In the genomic region with DNA sequence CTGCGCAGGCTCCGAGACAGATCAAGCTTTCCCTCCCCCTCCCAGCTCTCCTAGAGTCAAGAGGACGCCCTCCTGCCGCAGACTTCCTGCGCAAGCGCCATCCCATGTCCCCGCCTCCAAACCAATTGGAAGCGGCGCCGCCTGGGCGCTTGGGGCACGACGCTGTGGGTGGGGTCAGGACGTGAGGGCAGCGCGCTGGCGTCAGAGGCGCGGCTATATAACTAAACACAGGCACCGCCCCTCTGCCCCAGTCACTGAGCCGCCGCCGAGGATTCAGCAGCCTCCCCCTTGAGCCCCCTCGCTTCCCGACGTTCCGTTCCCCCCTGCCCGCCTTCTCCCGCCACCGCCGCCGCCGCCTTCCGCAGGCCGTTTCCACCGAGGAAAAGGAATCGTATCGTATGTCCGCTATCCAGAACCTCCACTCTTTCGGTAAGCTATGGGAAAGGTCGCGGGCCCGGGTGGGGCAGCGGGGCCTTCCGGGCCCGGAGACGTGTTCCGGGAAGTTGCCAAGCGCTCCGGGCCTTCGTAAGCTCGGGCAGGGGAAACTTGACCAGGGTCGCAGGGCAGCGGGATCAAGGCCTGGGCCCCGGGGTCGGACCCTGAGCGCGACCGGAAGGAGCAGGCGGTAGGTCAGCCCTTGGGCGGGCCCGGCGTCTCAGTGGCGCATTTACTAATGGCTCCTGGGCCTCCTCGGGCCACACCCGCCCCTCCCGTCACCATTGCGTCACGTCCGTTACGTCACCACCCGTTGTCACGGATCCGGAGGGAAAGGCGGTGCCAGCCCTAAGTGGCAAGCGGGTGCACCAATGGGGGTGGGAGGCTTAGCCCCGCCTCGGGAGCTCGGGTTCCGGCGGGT, we compare ENCODE assay signal across 1 cellular context.
TF ChIP-seq lines count a peak whose summit lies in the region.

A gene (plus strand): TSS at position 245 of the 856 bp plus-strand sequence. CDS start 154 bp downstream, at position 399.

TF ChIP-seq in K562, 482 proteins besides CTCF, POLR2A, EP300 and RAD21 (continued from another document and continues in another):
- TF ChIP-seq LCOR (CRISPR knock-in tag; IDR thresholded peaks at IDR 0.05) (peak; percentile 97; the same call in 1 of the 2 replicates), SIN3B (IDR thresholded peaks at IDR 0.05; ENCODE audit: low read depth) (peak; percentile 14; the same call in 1 of the 2 replicates), STAT5B (CRISPR knock-in tag; IDR thresholded peaks at IDR 0.05) (no peak), KAT8 (IDR thresholded peaks at IDR 0.05; ENCODE audit: low read depth) (no peak), NR1H2 (CRISPR knock-in tag; IDR thresholded peaks at IDR 0.05) (peak; percentile 88), NELFE (IDR thresholded peaks at IDR 0.05; ENCODE audit: insufficient read depth, insufficient read length) (peak; percentile 90), PTRF (tag; IDR thresholded peaks at IDR 0.05) (no peak), TCF3 (CRISPR knock-in tag; IDR thresholded peaks at IDR 0.05) (peak; percentile 25; the same call in 1 of the 2 replicates), WHSC1 (IDR thresholded peaks at IDR 0.05; ENCODE audit: low read length) (no peak), ZNF212 (CRISPR knock-in tag; IDR thresholded peaks at IDR 0.05) (peak; percentile 77; the same call in 1 of the 2 replicates), NFIC (IDR thresholded peaks at IDR 0.05) (peak; percentile 77), SLC30A9 (CRISPR knock-in tag; IDR thresholded peaks at IDR 0.05) (no peak), GTF2E2 (tag; IDR thresholded peaks at IDR 0.05) (peak; percentile 92), ZNF217 (CRISPR knock-in tag; IDR thresholded peaks at IDR 0.05) (no peak), CEBPG (CRISPR knock-in tag; IDR thresholded peaks at IDR 0.05) (peak; percentile 99), CEBPG (tag; conservative IDR thresholded peaks at IDR 0.05 in 1 of 2, IDR thresholded peaks at IDR 0.05 in 1 of 2) (peak; percentile 99), MECOM (CRISPR knock-in tag; IDR thresholded peaks at IDR 0.05) (no peak), SMARCC2 (IDR thresholded peaks at IDR 0.05; ENCODE audit: low read depth) (no peak), HSF4 (CRISPR knock-in tag; IDR thresholded peaks at IDR 0.05; ENCODE audit: borderline replicate concordance) (no peak), TCFL5 (CRISPR knock-in tag; conservative IDR thresholded peaks at IDR 0.05) (no peak), NR2C2 (CRISPR knock-in tag; IDR thresholded peaks at IDR 0.05) (peak; percentile 52), NR2C2 (tag; IDR thresholded peaks at IDR 0.05) (peak; percentile 96), ZNF584 (CRISPR knock-in tag; IDR thresholded peaks at IDR 0.05; ENCODE audit: low read depth) (no peak; the same call in 1 of the 2 replicates), CBX8 (IDR thresholded peaks at IDR 0.05; ENCODE audit: borderline replicate concordance, extremely low read depth, low read depth, low read length, poor library complexity, severe bottlenecking) (no peak), CBX2 (IDR thresholded peaks at IDR 0.05; ENCODE audit: insufficient read depth, low read length, poor library complexity, severe bottlenecking) (no peak), PURB (CRISPR knock-in tag; IDR thresholded peaks at IDR 0.05; ENCODE audit: low read depth) (no peak), HMGN3 (IDR thresholded peaks at IDR 0.05; ENCODE audit: borderline replicate concordance, extremely low read depth, insufficient read length, low read depth, low read length) (peak; percentile 98), GATA2 (CRISPR knock-in tag; IDR thresholded peaks at IDR 0.05) (no peak), SREBF2 (CRISPR knock-in tag; IDR thresholded peaks at IDR 0.05) (peak; percentile 95; the same call in 1 of the 2 replicates), MED1 (CRISPR knock-in tag; IDR thresholded peaks at IDR 0.05; ENCODE audit: borderline replicate concordance) (peak; percentile 96), FIP1L1 (IDR thresholded peaks at IDR 0.05; ENCODE audit: low read depth, low read length, poor library complexity, severe bottlenecking) (peak; percentile 99), PHB2 (IDR thresholded peaks at IDR 0.05; ENCODE audit: low read depth) (no peak), ZNF780A (CRISPR knock-in tag; IDR thresholded peaks at IDR 0.05) (no peak), LARP7 (IDR thresholded peaks at IDR 0.05) (peak; percentile 70; the same call in 1 of the 2 replicates)
- TF ChIP-seq, protein P1, sequence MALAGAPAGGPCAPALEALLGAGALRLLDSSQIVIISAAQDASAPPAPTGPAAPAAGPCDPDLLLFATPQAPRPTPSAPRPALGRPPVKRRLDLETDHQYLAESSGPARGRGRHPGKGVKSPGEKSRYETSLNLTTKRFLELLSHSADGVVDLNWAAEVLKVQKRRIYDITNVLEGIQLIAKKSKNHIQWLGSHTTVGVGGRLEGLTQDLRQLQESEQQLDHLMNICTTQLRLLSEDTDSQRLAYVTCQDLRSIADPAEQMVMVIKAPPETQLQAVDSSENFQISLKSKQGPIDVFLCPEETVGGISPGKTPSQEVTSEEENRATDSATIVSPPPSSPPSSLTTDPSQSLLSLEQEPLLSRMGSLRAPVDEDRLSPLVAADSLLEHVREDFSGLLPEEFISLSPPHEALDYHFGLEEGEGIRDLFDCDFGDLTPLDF (CRISPR knock-in tag; IDR thresholded peaks at IDR 0.05), result peak; percentile 85
- TF ChIP-seq, protein P2, sequence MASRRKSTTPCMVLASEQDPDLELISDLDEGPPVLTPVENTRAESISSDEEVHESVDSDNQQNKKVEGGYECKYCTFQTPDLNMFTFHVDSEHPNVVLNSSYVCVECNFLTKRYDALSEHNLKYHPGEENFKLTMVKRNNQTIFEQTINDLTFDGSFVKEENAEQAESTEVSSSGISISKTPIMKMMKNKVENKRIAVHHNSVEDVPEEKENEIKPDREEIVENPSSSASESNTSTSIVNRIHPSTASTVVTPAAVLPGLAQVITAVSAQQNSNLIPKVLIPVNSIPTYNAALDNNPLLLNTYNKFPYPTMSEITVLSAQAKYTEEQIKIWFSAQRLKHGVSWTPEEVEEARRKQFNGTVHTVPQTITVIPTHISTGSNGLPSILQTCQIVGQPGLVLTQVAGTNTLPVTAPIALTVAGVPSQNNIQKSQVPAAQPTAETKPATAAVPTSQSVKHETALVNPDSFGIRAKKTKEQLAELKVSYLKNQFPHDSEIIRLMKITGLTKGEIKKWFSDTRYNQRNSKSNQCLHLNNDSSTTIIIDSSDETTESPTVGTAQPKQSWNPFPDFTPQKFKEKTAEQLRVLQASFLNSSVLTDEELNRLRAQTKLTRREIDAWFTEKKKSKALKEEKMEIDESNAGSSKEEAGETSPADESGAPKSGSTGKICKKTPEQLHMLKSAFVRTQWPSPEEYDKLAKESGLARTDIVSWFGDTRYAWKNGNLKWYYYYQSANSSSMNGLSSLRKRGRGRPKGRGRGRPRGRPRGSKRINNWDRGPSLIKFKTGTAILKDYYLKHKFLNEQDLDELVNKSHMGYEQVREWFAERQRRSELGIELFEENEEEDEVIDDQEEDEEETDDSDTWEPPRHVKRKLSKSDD (conservative IDR thresholded peaks at IDR 0.05; ENCODE audit: low read length), result no peak
- TF ChIP-seq, protein P3, sequence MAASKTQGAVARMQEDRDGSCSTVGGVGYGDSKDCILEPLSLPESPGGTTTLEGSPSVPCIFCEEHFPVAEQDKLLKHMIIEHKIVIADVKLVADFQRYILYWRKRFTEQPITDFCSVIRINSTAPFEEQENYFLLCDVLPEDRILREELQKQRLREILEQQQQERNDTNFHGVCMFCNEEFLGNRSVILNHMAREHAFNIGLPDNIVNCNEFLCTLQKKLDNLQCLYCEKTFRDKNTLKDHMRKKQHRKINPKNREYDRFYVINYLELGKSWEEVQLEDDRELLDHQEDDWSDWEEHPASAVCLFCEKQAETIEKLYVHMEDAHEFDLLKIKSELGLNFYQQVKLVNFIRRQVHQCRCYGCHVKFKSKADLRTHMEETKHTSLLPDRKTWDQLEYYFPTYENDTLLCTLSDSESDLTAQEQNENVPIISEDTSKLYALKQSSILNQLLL (CRISPR knock-in tag; IDR thresholded peaks at IDR 0.05; ENCODE audit: borderline replicate concordance), result 0 out of 2 replicates have a peak, but pooled peaks have one; percentile 37
- TF ChIP-seq, protein P4, sequence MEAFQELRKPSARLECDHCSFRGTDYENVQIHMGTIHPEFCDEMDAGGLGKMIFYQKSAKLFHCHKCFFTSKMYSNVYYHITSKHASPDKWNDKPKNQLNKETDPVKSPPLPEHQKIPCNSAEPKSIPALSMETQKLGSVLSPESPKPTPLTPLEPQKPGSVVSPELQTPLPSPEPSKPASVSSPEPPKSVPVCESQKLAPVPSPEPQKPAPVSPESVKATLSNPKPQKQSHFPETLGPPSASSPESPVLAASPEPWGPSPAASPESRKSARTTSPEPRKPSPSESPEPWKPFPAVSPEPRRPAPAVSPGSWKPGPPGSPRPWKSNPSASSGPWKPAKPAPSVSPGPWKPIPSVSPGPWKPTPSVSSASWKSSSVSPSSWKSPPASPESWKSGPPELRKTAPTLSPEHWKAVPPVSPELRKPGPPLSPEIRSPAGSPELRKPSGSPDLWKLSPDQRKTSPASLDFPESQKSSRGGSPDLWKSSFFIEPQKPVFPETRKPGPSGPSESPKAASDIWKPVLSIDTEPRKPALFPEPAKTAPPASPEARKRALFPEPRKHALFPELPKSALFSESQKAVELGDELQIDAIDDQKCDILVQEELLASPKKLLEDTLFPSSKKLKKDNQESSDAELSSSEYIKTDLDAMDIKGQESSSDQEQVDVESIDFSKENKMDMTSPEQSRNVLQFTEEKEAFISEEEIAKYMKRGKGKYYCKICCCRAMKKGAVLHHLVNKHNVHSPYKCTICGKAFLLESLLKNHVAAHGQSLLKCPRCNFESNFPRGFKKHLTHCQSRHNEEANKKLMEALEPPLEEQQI (IDR thresholded peaks at IDR 0.05), result no peak
- TF ChIP-seq, protein P5, sequence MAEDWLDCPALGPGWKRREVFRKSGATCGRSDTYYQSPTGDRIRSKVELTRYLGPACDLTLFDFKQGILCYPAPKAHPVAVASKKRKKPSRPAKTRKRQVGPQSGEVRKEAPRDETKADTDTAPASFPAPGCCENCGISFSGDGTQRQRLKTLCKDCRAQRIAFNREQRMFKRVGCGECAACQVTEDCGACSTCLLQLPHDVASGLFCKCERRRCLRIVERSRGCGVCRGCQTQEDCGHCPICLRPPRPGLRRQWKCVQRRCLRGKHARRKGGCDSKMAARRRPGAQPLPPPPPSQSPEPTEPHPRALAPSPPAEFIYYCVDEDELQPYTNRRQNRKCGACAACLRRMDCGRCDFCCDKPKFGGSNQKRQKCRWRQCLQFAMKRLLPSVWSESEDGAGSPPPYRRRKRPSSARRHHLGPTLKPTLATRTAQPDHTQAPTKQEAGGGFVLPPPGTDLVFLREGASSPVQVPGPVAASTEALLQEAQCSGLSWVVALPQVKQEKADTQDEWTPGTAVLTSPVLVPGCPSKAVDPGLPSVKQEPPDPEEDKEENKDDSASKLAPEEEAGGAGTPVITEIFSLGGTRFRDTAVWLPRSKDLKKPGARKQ (CRISPR knock-in tag; IDR thresholded peaks at IDR 0.05), result no peak
- TF ChIP-seq, protein P6, sequence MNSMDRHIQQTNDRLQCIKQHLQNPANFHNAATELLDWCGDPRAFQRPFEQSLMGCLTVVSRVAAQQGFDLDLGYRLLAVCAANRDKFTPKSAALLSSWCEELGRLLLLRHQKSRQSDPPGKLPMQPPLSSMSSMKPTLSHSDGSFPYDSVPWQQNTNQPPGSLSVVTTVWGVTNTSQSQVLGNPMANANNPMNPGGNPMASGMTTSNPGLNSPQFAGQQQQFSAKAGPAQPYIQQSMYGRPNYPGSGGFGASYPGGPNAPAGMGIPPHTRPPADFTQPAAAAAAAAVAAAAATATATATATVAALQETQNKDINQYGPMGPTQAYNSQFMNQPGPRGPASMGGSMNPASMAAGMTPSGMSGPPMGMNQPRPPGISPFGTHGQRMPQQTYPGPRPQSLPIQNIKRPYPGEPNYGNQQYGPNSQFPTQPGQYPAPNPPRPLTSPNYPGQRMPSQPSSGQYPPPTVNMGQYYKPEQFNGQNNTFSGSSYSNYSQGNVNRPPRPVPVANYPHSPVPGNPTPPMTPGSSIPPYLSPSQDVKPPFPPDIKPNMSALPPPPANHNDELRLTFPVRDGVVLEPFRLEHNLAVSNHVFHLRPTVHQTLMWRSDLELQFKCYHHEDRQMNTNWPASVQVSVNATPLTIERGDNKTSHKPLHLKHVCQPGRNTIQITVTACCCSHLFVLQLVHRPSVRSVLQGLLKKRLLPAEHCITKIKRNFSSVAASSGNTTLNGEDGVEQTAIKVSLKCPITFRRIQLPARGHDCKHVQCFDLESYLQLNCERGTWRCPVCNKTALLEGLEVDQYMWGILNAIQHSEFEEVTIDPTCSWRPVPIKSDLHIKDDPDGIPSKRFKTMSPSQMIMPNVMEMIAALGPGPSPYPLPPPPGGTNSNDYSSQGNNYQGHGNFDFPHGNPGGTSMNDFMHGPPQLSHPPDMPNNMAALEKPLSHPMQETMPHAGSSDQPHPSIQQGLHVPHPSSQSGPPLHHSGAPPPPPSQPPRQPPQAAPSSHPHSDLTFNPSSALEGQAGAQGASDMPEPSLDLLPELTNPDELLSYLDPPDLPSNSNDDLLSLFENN (IDR thresholded peaks at IDR 0.05; ENCODE audit: low read depth in 2 of 2, low read length in 2 of 2), result peak in 1 of 2 experiments; percentile 77; a peak in 2 of 4 replicates
- TF ChIP-seq, protein P7, sequence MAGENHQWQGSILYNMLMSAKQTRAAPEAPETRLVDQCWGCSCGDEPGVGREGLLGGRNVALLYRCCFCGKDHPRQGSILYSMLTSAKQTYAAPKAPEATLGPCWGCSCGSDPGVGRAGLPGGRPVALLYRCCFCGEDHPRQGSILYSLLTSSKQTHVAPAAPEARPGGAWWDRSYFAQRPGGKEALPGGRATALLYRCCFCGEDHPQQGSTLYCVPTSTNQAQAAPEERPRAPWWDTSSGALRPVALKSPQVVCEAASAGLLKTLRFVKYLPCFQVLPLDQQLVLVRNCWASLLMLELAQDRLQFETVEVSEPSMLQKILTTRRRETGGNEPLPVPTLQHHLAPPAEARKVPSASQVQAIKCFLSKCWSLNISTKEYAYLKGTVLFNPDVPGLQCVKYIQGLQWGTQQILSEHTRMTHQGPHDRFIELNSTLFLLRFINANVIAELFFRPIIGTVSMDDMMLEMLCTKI (IDR thresholded peaks at IDR 0.05; ENCODE audit: partially characterized antibody), result no peak
- TF ChIP-seq, protein P8, sequence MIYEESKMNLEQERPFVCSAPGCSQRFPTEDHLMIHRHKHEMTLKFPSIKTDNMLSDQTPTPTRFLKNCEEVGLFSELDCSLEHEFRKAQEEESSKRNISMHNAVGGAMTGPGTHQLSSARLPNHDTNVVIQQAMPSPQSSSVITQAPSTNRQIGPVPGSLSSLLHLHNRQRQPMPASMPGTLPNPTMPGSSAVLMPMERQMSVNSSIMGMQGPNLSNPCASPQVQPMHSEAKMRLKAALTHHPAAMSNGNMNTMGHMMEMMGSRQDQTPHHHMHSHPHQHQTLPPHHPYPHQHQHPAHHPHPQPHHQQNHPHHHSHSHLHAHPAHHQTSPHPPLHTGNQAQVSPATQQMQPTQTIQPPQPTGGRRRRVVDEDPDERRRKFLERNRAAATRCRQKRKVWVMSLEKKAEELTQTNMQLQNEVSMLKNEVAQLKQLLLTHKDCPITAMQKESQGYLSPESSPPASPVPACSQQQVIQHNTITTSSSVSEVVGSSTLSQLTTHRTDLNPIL (CRISPR knock-in tag; IDR thresholded peaks at IDR 0.05), result peak; percentile 65; the same call in 1 of the 2 replicates
- TF ChIP-seq, protein P9, sequence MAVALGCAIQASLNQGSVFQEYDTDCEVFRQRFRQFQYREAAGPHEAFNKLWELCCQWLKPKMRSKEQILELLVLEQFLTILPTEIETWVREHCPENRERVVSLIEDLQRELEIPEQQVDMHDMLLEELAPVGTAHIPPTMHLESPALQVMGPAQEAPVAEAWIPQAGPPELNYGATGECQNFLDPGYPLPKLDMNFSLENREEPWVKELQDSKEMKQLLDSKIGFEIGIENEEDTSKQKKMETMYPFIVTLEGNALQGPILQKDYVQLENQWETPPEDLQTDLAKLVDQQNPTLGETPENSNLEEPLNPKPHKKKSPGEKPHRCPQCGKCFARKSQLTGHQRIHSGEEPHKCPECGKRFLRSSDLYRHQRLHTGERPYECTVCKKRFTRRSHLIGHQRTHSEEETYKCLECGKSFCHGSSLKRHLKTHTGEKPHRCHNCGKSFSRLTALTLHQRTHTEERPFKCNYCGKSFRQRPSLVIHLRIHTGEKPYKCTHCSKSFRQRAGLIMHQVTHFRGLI (CRISPR knock-in tag; IDR thresholded peaks at IDR 0.05), result peak; percentile 52; the same call in 1 of the 2 replicates
